17 cellular contexts compared by ENCODE assay signal in genomic region chr7:87028636-87029035, GRCh38.
"Had no signal": no experiment of that assay in that cellular context is flagged by ENCODE, and none has a peak within 500 bp of the region (broad histone marks: within the 10 kb centered on the region; RNA-seq: fewer than 3 reads in every experiment).

No MANE protein-coding gene starts in this region.

- H3K27ac ChIP-seq: body of pancreas, left ventricle myocardium inferior, right atrium auricular region, tibial nerve, vagina, VCaP had no signal

- H3K4me1 ChIP-seq: body of pancreas, left ventricle myocardium inferior, right atrium auricular region, tibial nerve, vagina had no signal

- H3K36me3 ChIP-seq: left ventricle myocardium inferior, prostate gland, right atrium auricular region, tibial nerve, vagina had no signal

- H3K36me3 Mint-ChIP-seq: activated naive CD8-positive, alpha-beta T cell treated with anti-CD3 and anti-CD28 coated beads, Interleukin-2, amount 10 ng/mL, durations not matched to agents 7 days and 5 days had no signal

- H3K4me1 Mint-ChIP-seq: activated naive CD8-positive, alpha-beta T cell treated with anti-CD3 and anti-CD28 coated beads, Interleukin-2, amount 10 ng/mL, durations not matched to agents 7 days and 5 days had no signal

- H3K27me3 Mint-ChIP-seq: activated naive CD8-positive, alpha-beta T cell treated with anti-CD3 and anti-CD28 coated beads, Interleukin-2, amount 10 ng/mL, durations not matched to agents 7 days and 5 days; stimulated activated naive CD8-positive, alpha-beta T cell treated with anti-CD3 and anti-CD28 coated beads, Interleukin-15, Interleukin-2, amounts not matched to agents 100 ng/mL and 50 ng/mL, for 24 hours had no signal

- H3K4me3 Mint-ChIP-seq: activated naive CD8-positive, alpha-beta T cell treated with anti-CD3 and anti-CD28 coated beads, Interleukin-2, amount 10 ng/mL, durations not matched to agents 7 days and 5 days; stimulated activated naive CD8-positive, alpha-beta T cell treated with anti-CD3 and anti-CD28 coated beads, Interleukin-15, Interleukin-2, amounts not matched to agents 100 ng/mL and 50 ng/mL, for 24 hours had no signal

- H3K27me3 ChIP-seq: body of pancreas, dorsolateral prefrontal cortex, right atrium auricular region, tibial nerve, vagina had no signal

- H3K4me3 ChIP-seq: body of pancreas, dorsolateral prefrontal cortex, left ventricle myocardium inferior, prostate gland, right atrium auricular region, tibial nerve, vagina had no signal

- DNase-seq: activated CD4-positive, alpha-beta T cell treated with anti-CD3 and anti-CD28 coated beads, Interleukin-2, amount 50 U/mL, for 4 hours; activated naive CD8-positive, alpha-beta T cell treated with anti-CD3 and anti-CD28 coated beads, Interleukin-2, amount 10 ng/mL, durations not matched to agents 7 days and 5 days; activated T-cell treated with anti-CD3 and anti-CD28 coated beads for 4 hours; body of pancreas; caudate nucleus; dorsolateral prefrontal cortex; erythroblast; hypothalamus; kidney glomerular epithelial cell; left ventricle myocardium inferior; mammary epithelial cell had no signal

- H3K27ac Mint-ChIP-seq: activated naive CD8-positive, alpha-beta T cell treated with anti-CD3 and anti-CD28 coated beads, Interleukin-2, amount 10 ng/mL, durations not matched to agents 7 days and 5 days; stimulated activated naive CD8-positive, alpha-beta T cell treated with anti-CD3 and anti-CD28 coated beads, Interleukin-15, Interleukin-2, amounts not matched to agents 100 ng/mL and 50 ng/mL, for 24 hours had no signal

- H3K9me3 ChIP-seq: body of pancreas, left ventricle myocardium inferior, prostate gland, right atrium auricular region, tibial nerve, vagina had no signal
